In the genomic region with DNA sequence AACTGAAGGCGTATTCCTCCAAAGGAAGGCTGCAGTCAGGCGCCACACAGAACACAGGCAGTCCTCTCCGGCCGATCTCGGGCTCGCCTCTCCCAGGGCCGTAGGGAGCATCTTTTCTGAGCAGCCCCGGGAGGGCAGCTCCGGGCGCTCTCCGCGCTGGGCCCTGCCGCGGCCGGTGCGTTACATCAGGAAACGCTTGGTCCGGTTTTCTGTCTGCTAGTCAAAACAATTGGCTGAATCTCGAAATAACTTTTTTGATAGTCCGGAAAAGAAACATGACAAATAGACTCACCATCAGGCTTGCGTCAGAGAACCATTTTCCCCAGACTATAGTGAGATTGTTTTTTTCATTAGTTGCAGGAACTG, we compare ENCODE assay signal across 8 cellular contexts.
DNase-seq lines count a peak whose midpoint lies in the region; ATAC-seq and TF ChIP-seq lines count a peak whose summit lies in the region.

No MANE protein-coding gene starts in this region.

- H3K4me1 Mint-ChIP-seq in memory B cell (peaks cover 25% of the 10 kb centered on the region), type B pancreatic cell (ENCODE audit: unreplicated experiment) (peaks cover 50% of the 10 kb centered on the region)

- peak; percentile 42 for ATAC-seq in memory B cell (ENCODE audit: low read depth)

- H3K27me3 Mint-ChIP-seq in memory B cell (peaks cover 6% of the 10 kb centered on the region), type B pancreatic cell (peaks cover 93% of the 10 kb centered on the region)

- H3K27ac Mint-ChIP-seq in memory B cell (peak overlapping the region; percentile 84), type B pancreatic cell (peak overlapping the region; percentile 64)

- TF ChIP-seq CTCF in type B pancreatic cell (conservative IDR thresholded peaks at IDR 0.05) = no peak

- H3K36me3 Mint-ChIP-seq in memory B cell = no peaks in the 10 kb centered on the region
- no peaks in the 10 kb centered on the region for H3K36me3 Mint-ChIP-seq in type B pancreatic cell

- H3K9me3 Mint-ChIP-seq in memory B cell = no peaks in the 10 kb centered on the region
- no peaks in the 10 kb centered on the region for H3K9me3 Mint-ChIP-seq in type B pancreatic cell

- DNase-seq in NCI-H2171 treated with DMSO at 0.1 percent for 48 hours (lab: John Stamatoyannopoulos, UW) = peak; percentile 44
- DNase-seq in NCI-H2171 (lab: John Stamatoyannopoulos, UW) = no peak
- DNase-seq in OCI-M1 (lab: John Stamatoyannopoulos, UW) = peak; percentile 68
- DNase-seq in memory B cell (ENCODE audit: low spot score in 2 of 2) = no peak
- no peak for DNase-seq in type B pancreatic cell (ENCODE audit: extremely low spot score, unreplicated experiment)
- no peak for DNase-seq in cerebellar nuclear complex (lab: John Stamatoyannopoulos, UW)
- no peak for DNase-seq in NCI-H2081 (lab: John Stamatoyannopoulos, UW)

- H3K4me3 Mint-ChIP-seq in memory B cell (peak overlapping the region; percentile 77), type B pancreatic cell (peak overlapping the region; percentile 85)

- peak overlapping the region; percentile 49 for H3K27ac ChIP-seq in cingulate gyrus (ENCODE audit: low read depth, low read length)

Comparison
In these comparisons a context has a peak if more than half of its experiments do, and no peak if none do; other contexts are left out.
1. DNase-seq: peak in NCI-H2171 treated with DMSO at 0.1 percent for 48 hours (single experiment) and OCI-M1 (single experiment); none in NCI-H2171 (single experiment), memory B cell (0 of 2), type B pancreatic cell (single experiment), cerebellar nuclear complex (0 of 2) and NCI-H2081 (0 of 2).